7 cellular contexts compared by ENCODE assay signal in genomic region chr20:29752644-29753409, GRCh38.
DNase-seq lines count a peak whose midpoint lies in the region; ATAC-seq, FAIRE-seq and TF ChIP-seq lines count a peak whose summit lies in the region.
"Not testable (repeated sequence)": the region's sequence is repeated elsewhere in the genome, so short reads cannot be mapped to it uniquely, and the experiment has no call there.

No MANE protein-coding gene starts in this region.

- in situ Hi-C loops in K562 (cut with MboI), result loop anchor here (25.0 kb wide), 1 partner anchor 1509 kb away; the partner anchor contains the start of gene DEFB115

- H3K36me3 Mint-ChIP-seq in activated CD4-positive, alpha-beta T cell treated with anti-CD3 and anti-CD28 coated beads, Interleukin-2, amount 10 ng/mL, durations not matched to agents 7 days and 5 days (ENCODE audit: low read depth); activated T-cell treated with anti-CD3 and anti-CD28 coated beads, Interleukin-2, amount 50 U/mL, for 4 hours (ENCODE audit: insufficient read depth): not testable (repeated sequence)
- peaks cover 43% of the 10 kb centered on the region for H3K36me3 Mint-ChIP-seq in natural killer cell treated with Interleukin-12 subunit alpha and Interleukin-12 subunit beta and Interleukin-15 and Interleukin-18, amount 100 ng/mL, for 72 hours

- POLR2A ChIA-PET in activated CD4-positive, alpha-beta T cell treated with anti-CD3 and anti-CD28 coated beads, Interleukin-2, amount 10 ng/mL, durations not matched to agents 7 days and 5 days (lab: Charles Lee); K562 (lab: Yijun Ruan, JAX): not testable (repeated sequence)

- BruUV-seq in K562 (replicated peaks; lab: Mats Ljungman, UMichigan), result not testable (repeated sequence)

- intact Hi-C loops in K562 (cut with micrococcal nuclease), result not testable (repeated sequence)

- TF ChIP-seq POLR2A in K562 (conservative IDR thresholded peaks at IDR 0.05), result not testable (repeated sequence)

- H3K9me3 Mint-ChIP-seq in activated CD4-positive, alpha-beta T cell treated with anti-CD3 and anti-CD28 coated beads, Interleukin-2, amount 10 ng/mL, durations not matched to agents 7 days and 5 days, result peaks cover 41% of the 10 kb centered on the region
- peaks cover 42% of the 10 kb centered on the region for H3K9me3 Mint-ChIP-seq in activated T-cell treated with anti-CD3 and anti-CD28 coated beads, Interleukin-2, amount 50 U/mL, for 4 hours
- H3K9me3 Mint-ChIP-seq in natural killer cell treated with Interleukin-12 subunit alpha and Interleukin-12 subunit beta and Interleukin-15 and Interleukin-18, amount 100 ng/mL, for 72 hours, result peaks cover 31% of the 10 kb centered on the region

- not testable (repeated sequence) for TF ChIP-seq RAD21 in K562 (CRISPR knock-in tag; conservative IDR thresholded peaks at IDR 0.05 in 1 of 2, IDR thresholded peaks at IDR 0.05 in 1 of 2)

- H3K4me2 ChIP-seq in K562 (ENCODE audit: insufficient read depth, low read length), result 0 out of 2 replicates have a peak overlapping the region, but pooled peaks have one; percentile 8

- peak overlapping the region; percentile 85 for H3K27ac Mint-ChIP-seq in activated CD4-positive, alpha-beta T cell treated with anti-CD3 and anti-CD28 coated beads, Interleukin-2, amount 10 ng/mL, durations not matched to agents 7 days and 5 days
- peak overlapping the region in 1 of 2 donors; percentile 0 for H3K27ac Mint-ChIP-seq in natural killer cell treated with Interleukin-12 subunit alpha and Interleukin-12 subunit beta and Interleukin-15 and Interleukin-18, amount 100 ng/mL, for 72 hours

- not testable (repeated sequence) for H3K36me3 ChIP-seq in K562 (ENCODE audit: control insufficient read depth, insufficient read depth, low read length)

- H3K27ac ChIP-seq in K562 (ENCODE audit: extremely low read depth, low read depth, low read length), result not testable (repeated sequence)

- TF ChIP-seq EP300 in K562 (IDR thresholded peaks at IDR 0.05; ENCODE audit: low read length), result not testable (repeated sequence)

- peak in 1 of 2 donors; percentile 10 for ATAC-seq in activated T-cell treated with anti-CD3 and anti-CD28 coated beads, Interleukin-2, amount 50 U/mL, for 4 hours
- not testable (repeated sequence) for ATAC-seq in K562; natural killer cell treated with Interleukin-12 subunit alpha and Interleukin-12 subunit beta and Interleukin-15 and Interleukin-18, amount 100 ng/mL, for 72 hours

- H3K4me1 ChIP-seq in K562 (replicated peaks in 1 of 2; ENCODE audit: control insufficient read depth in 2 of 2, insufficient read depth in 2 of 2, low read length in 2 of 2), result not testable (repeated sequence)

- TF ChIP-seq CTCF in GM12865 (IDR thresholded peaks at IDR 0.05; ENCODE audit: insufficient read depth, low read depth, low read length, missing control alignments); K562 (IDR thresholded peaks at IDR 0.05 in 2 of 3, conservative IDR thresholded peaks at IDR 0.05 in 1 of 3; ENCODE audit: insufficient read depth in 2 of 3, low read depth in 1 of 3, low read length in 3 of 3): not testable (repeated sequence)

- WGBS in K562 (ENCODE audit: insufficient coverage, low coverage, missing lambda C conversion rate), result 25% methylated on average over 20 of the region's 23 CpGs

- DNase-seq in GM12865 (ENCODE audit: low read depth) (peak; percentile 46), OCI-M1 (lab: John Stamatoyannopoulos, UW) (peak; percentile 14), K562 (ENCODE audit: extremely low read depth in 1 of 4, low spot score in 3 of 4) (peak in 1 of 4 experiments; percentile 5)
- DNase-seq in activated CD4-positive, alpha-beta T cell treated with anti-CD3 and anti-CD28 coated beads, Interleukin-2, amount 10 ng/mL, durations not matched to agents 7 days and 5 days; natural killer cell treated with Interleukin-12 subunit alpha and Interleukin-12 subunit beta and Interleukin-15 and Interleukin-18, amount 100 ng/mL, for 72 hours (ENCODE audit: low spot score): not testable (repeated sequence)
- peak; percentile 6 for DNase-seq in activated T-cell treated with anti-CD3 and anti-CD28 coated beads, Interleukin-2, amount 50 U/mL, for 4 hours
- peak; percentile 2 for DNase-seq in stimulated activated CD8-positive, alpha-beta memory T cell treated with anti-CD3 and anti-CD28 coated beads, Interleukin-15, amount 100 ng/mL, for 1 hour (ENCODE audit: low read depth)

- CTCF ChIA-PET in activated CD4-positive, alpha-beta T cell treated with anti-CD3 and anti-CD28 coated beads, Interleukin-2, amount 10 ng/mL, durations not matched to agents 7 days and 5 days (lab: Charles Lee); K562 (lab: Yijun Ruan, JAX; ENCODE audit: low intra/inter-chr PET ratio): not testable (repeated sequence)

- peak overlapping the region; percentile 42 for H3K4me3 ChIP-seq in GM12865 (ENCODE audit: low read depth, low read length)
- not testable (repeated sequence) for H3K4me3 ChIP-seq in K562

- not testable (repeated sequence) for H3K4me1 Mint-ChIP-seq in activated CD4-positive, alpha-beta T cell treated with anti-CD3 and anti-CD28 coated beads, Interleukin-2, amount 10 ng/mL, durations not matched to agents 7 days and 5 days; activated T-cell treated with anti-CD3 and anti-CD28 coated beads, Interleukin-2, amount 50 U/mL, for 4 hours (ENCODE audit: low read depth)
- peaks cover 0 to 21% of the 10 kb centered on the region in 2 donors for H3K4me1 Mint-ChIP-seq in natural killer cell treated with Interleukin-12 subunit alpha and Interleukin-12 subunit beta and Interleukin-15 and Interleukin-18, amount 100 ng/mL, for 72 hours (ENCODE audit: low read depth in 2 of 2)

- H3K4me3 Mint-ChIP-seq in activated CD4-positive, alpha-beta T cell treated with anti-CD3 and anti-CD28 coated beads, Interleukin-2, amount 10 ng/mL, durations not matched to agents 7 days and 5 days, result peak overlapping the region; percentile 42
- H3K4me3 Mint-ChIP-seq in activated T-cell treated with anti-CD3 and anti-CD28 coated beads, Interleukin-2, amount 50 U/mL, for 4 hours, result not testable (repeated sequence)
- peak overlapping the region; percentile 38 for H3K4me3 Mint-ChIP-seq in natural killer cell treated with Interleukin-12 subunit alpha and Interleukin-12 subunit beta and Interleukin-15 and Interleukin-18, amount 100 ng/mL, for 72 hours

- H3K79me2 ChIP-seq in K562 (ENCODE audit: control insufficient read depth, insufficient read depth, low read length), result not testable (repeated sequence)

- H4K20me1 ChIP-seq in K562 (replicated peaks; ENCODE audit: control insufficient read depth, insufficient read depth, low read length), result not testable (repeated sequence)

- H3K9me1 ChIP-seq in K562 (ENCODE audit: control insufficient read depth, insufficient read depth, low read length), result not testable (repeated sequence)

- H3K27me3 ChIP-seq in K562 (ENCODE audit: control insufficient read depth in 2 of 2, insufficient read depth in 2 of 2, low read length in 2 of 2), result not testable (repeated sequence)

- peak overlapping the region; percentile 26; the same call in 1 of the 2 replicates for H2AFZ ChIP-seq in K562 (ENCODE audit: low read depth, low read length)

- H3K27me3 Mint-ChIP-seq in activated CD4-positive, alpha-beta T cell treated with anti-CD3 and anti-CD28 coated beads, Interleukin-2, amount 10 ng/mL, durations not matched to agents 7 days and 5 days; activated T-cell treated with anti-CD3 and anti-CD28 coated beads, Interleukin-2, amount 50 U/mL, for 4 hours (ENCODE audit: low read depth); natural killer cell treated with Interleukin-12 subunit alpha and Interleukin-12 subunit beta and Interleukin-15 and Interleukin-18, amount 100 ng/mL, for 72 hours: not testable (repeated sequence)

- not testable (repeated sequence) for H3K9ac ChIP-seq in K562 (ENCODE audit: insufficient read depth in 1 of 2, low read depth in 2 of 2, low read length in 2 of 2)

- not testable (repeated sequence) for H3K9me3 ChIP-seq in K562 (replicated peaks; ENCODE audit: control insufficient read depth, insufficient read depth, low read depth, low read length)

- not testable (repeated sequence) for FAIRE-seq in K562 (lab: Jason Lieb, UNC)

TF ChIP-seq in K562, 482 proteins besides CTCF, POLR2A, EP300 and RAD21:
- TF ChIP-seq CREM (IDR thresholded peaks at IDR 0.05; ENCODE audit: low read depth), result 0 out of 2 replicates have a peak, but pooled peaks have one; percentile 32
- TF ChIP-seq ATF1 (CRISPR knock-in tag; IDR thresholded peaks at IDR 0.05), result not testable (repeated sequence)
- TF ChIP-seq ATF1 (tag; IDR thresholded peaks at IDR 0.05), result peak; percentile 49
